8 cellular contexts compared by ENCODE assay signal in genomic region chr15:41416742-41417417, GRCh38. TPM values are rescaled to one million over a fixed set of nuclear protein-coding genes. Genes with fewer than 3 reads are reported as not detected.
DNase-seq lines count a peak whose midpoint lies in the region; ATAC-seq and TF ChIP-seq lines count a peak whose summit lies in the region.

RTF1 (plus strand) TSS chr15:41417095; CDS start chr15:41417116, 21 bp downstream.

- H3K27ac Mint-ChIP-seq in activated naive CD8-positive, alpha-beta T cell treated with anti-CD3 and anti-CD28 coated beads, Interleukin-2, amount 50 U/mL, for 24 hours, result peak within 1 kb of the TSS; percentile 93

- no peaks in the 10 kb centered on the region for H3K9me3 Mint-ChIP-seq in activated naive CD8-positive, alpha-beta T cell treated with anti-CD3 and anti-CD28 coated beads, Interleukin-2, amount 50 U/mL, for 24 hours

- peak; percentile 81 for ATAC-seq in HG02623 (IDR thresholded peaks at IDR 0.05; ENCODE audit: unreplicated experiment)
- ATAC-seq in activated naive CD8-positive, alpha-beta T cell treated with anti-CD3 and anti-CD28 coated beads, Interleukin-2, amount 50 U/mL, for 24 hours, result peak; percentile 94
- ATAC-seq in Right ventricle myocardium superior (ENCODE audit: poor library complexity), result peak; percentile 98

- H3K36me3 Mint-ChIP-seq in activated naive CD8-positive, alpha-beta T cell treated with anti-CD3 and anti-CD28 coated beads, Interleukin-2, amount 50 U/mL, for 24 hours (ENCODE audit: low read depth), result peaks cover 8% of the 10 kb centered on the region

- H3K79me2 ChIP-seq in parathyroid adenoma, result peaks cover 15% of the 10 kb centered on the region

- TF ChIP-seq CTCF in GM10266 (IDR thresholded peaks at IDR 0.05; ENCODE audit: control insufficient read depth, insufficient read depth, low read depth, missing control alignments), result no peak
- TF ChIP-seq CTCF in parathyroid adenoma (IDR thresholded peaks at IDR 0.05), result no peak
- TF ChIP-seq CTCF in tibial artery (IDR thresholded peaks at IDR 0.05), result no peak

- H3K36me3 ChIP-seq in parathyroid adenoma (ENCODE audit: control insufficient read depth, insufficient read depth, low read length) (no peaks in the 10 kb centered on the region), tibial artery (no peaks in the 10 kb centered on the region)

- DNase-seq in GM10266 (ENCODE audit: extremely low spot score) (peak; percentile 97), NCI-H1105 treated with DMSO at 0.1 percent for 48 hours (lab: John Stamatoyannopoulos, UW) (peak; percentile 63), SW480 (ENCODE audit: low spot score) (peak; percentile 76), Right ventricle myocardium superior (peak; percentile 98), tibial artery (peak; percentile 91 to 97)
- DNase-seq in activated naive CD8-positive, alpha-beta T cell treated with anti-CD3 and anti-CD28 coated beads, Interleukin-2, amount 50 U/mL, for 24 hours, result peak; percentile 99

- H3K4me1 ChIP-seq in parathyroid adenoma, result peaks cover 2% of the 10 kb centered on the region
- peaks cover 0 to 42% (median 27%) of the 10 kb centered on the region in 4 donors for H3K4me1 ChIP-seq in tibial artery

- peak within 1 kb of the TSS; percentile 89 for H3K4me2 ChIP-seq in parathyroid adenoma (ENCODE audit: low read length)

- H3K27me3 ChIP-seq in parathyroid adenoma (ENCODE audit: control insufficient read depth, insufficient read depth, low read length), result no peaks in the 10 kb centered on the region
- no peaks in the 10 kb centered on the region for H3K27me3 ChIP-seq in tibial artery

- intact Hi-C loops in Right ventricle myocardium superior (cut with DNase I), result no loop called here
- intact Hi-C loops in tibial artery (cut with DNase I; ENCODE audit: low total_unique reads), result loop anchor here (5.0 kb wide), 1 partner anchor 185 kb away; the partner anchor contains the start of genes CHP1 and EXD1

- H3K9me3 ChIP-seq in parathyroid adenoma (ENCODE audit: control insufficient read depth, low read length), result no peaks in the 10 kb centered on the region
- no peaks in the 10 kb centered on the region for H3K9me3 ChIP-seq in tibial artery

- H3K4me3 ChIP-seq in parathyroid adenoma (ENCODE audit: low read depth, low read length) (peak within 1 kb of the TSS; percentile 81), tibial artery (peak within 1 kb of the TSS; percentile 93 to 95)

- H3K9ac ChIP-seq in parathyroid adenoma, result peak within 1 kb of the TSS; percentile 19

- peaks cover 46% of the 10 kb centered on the region for H3K4me1 Mint-ChIP-seq in activated naive CD8-positive, alpha-beta T cell treated with anti-CD3 and anti-CD28 coated beads, Interleukin-2, amount 50 U/mL, for 24 hours

- H3K27ac ChIP-seq in parathyroid adenoma, result peak within 1 kb of the TSS; percentile 64
- H3K27ac ChIP-seq in tibial artery, result peak within 1 kb of the TSS; percentile 87 to 88

- no peaks in the 10 kb centered on the region for H3K27me3 Mint-ChIP-seq in activated naive CD8-positive, alpha-beta T cell treated with anti-CD3 and anti-CD28 coated beads, Interleukin-2, amount 50 U/mL, for 24 hours

- H2AFZ ChIP-seq in parathyroid adenoma, result peak within 1 kb of the TSS; percentile 75

- H3K4me3 Mint-ChIP-seq in activated naive CD8-positive, alpha-beta T cell treated with anti-CD3 and anti-CD28 coated beads, Interleukin-2, amount 50 U/mL, for 24 hours, result peak within 1 kb of the TSS; percentile 90

RNA-seq across cellular contexts. Expression of gene RTF1, which starts in this region (rescaled TPM):
- total RNA-seq in Right ventricle myocardium superior, result 22.7 TPM

Comparison
In these comparisons a context has a peak if more than half of its experiments do, and no peak if none do; other contexts are left out.
1. Peak in every context shown above with its lines: DNase-seq, ATAC-seq, H3K4me3 ChIP-seq and H3K27ac ChIP-seq.